1 cellular context compared by ENCODE assay signal in genomic region chr3:128653383-128653992, GRCh38.
TF ChIP-seq lines count a peak whose summit lies in the region.

No MANE protein-coding gene starts in this region.

TF ChIP-seq in K562, 482 proteins besides CTCF, POLR2A, EP300 and RAD21:
- TF ChIP-seq ZBTB33 (CRISPR knock-in tag; IDR thresholded peaks at IDR 0.05), result 0 out of 2 replicates have a peak, but pooled peaks have one; percentile 24
